Comparison of ENCODE assay signal across 16 cellular contexts in the genomic region with DNA sequence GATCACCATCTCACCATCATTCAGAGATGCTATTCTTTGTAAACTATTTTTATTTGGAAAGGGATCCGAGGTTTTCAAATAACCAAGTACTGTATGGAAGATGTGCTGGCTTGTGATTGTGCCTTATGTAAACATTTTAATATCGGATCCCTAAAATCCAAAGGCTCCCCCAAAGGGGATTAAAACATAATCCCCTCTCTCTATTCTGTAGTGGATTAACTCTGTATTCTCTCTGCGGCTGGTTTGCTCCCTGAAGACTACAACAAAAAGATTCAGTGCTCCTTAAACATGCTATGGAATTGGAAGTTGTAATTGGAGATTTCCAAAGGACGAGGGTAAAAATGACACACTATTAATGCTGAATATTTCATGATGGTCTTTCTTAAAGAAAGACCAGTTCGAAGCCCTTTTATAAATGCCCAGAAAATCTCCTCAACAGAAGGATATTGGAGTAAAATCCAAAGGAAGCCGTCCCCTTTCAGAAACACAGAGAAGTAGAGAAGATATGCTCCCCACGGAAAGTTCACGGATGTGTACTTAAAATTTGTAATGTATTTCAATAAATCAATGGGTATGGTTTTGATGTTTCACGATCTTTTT. TPM values are rescaled to one million over a fixed set of nuclear protein-coding genes. Genes with fewer than 3 reads are reported as not detected.
DNase-seq lines count a peak whose midpoint lies in the region; TF ChIP-seq lines count a peak whose summit lies in the region.
"Had no signal": no experiment of that assay in that cellular context is flagged by ENCODE, and none has a peak within 500 bp of the region (broad histone marks: within the 10 kb centered on the region; RNA-seq: fewer than 3 reads in every experiment).

No MANE protein-coding gene starts in this region.

- no peak for TF ChIP-seq CTCF in mesothelial cell of epicardium (IDR thresholded peaks at IDR 0.05; ENCODE audit: unreplicated experiment)
- TF ChIP-seq CTCF in PC-9 (conservative IDR thresholded peaks at IDR 0.05): no peak

- POLR2A ChIA-PET in PC-9 (lab: Charles Lee; ENCODE audit: unreplicated experiment): no interaction called here

- peak overlapping the region; percentile 79 for H3K27ac ChIP-seq in skeletal muscle tissue (ENCODE audit: low read depth, low read length)
- no peak overlapping the region for H3K27ac ChIP-seq in PC-9

- H3K9me3 Mint-ChIP-seq in mesothelial cell of epicardium: no peaks in the 10 kb centered on the region
- H3K9me3 Mint-ChIP-seq: dendritic cell treated with granulocyte-macrophage colony-stimulating factor and Interleukin-4, amounts not matched to agents 40 ng/mL and 50 ng/mL, for 4 days had no signal

- DNase-seq in HAP-1 (ENCODE audit: low spot score in 2 of 2): peak; percentile 38 to 78
- DNase-seq in adipocyte (ENCODE audit: low read depth): peak; percentile 53
- no peak for DNase-seq in mesothelial cell of epicardium (ENCODE audit: low spot score in 2 of 2, unreplicated experiment in 2 of 2)
- no peak for DNase-seq in NCI-H2196 (lab: John Stamatoyannopoulos, UW; ENCODE audit: unreplicated experiment)
- DNase-seq in PC-9: no peak
- no peak for DNase-seq in activated CD8-positive, alpha-beta memory T cell treated with anti-CD3 and anti-CD28 coated beads for 24 hours
- no peak for DNase-seq in DMS79 treated with DMSO at 0.1 percent for 48 hours (lab: John Stamatoyannopoulos, UW)
- DNase-seq: activated CD4-positive, alpha-beta T cell treated with anti-CD3 and anti-CD28 coated beads, Interleukin-2, amount 50 U/mL, for 1 hour; NCI-H2107; SHP77; stimulated activated CD4-positive, alpha-beta T cell treated with anti-CD3 and anti-CD28 coated beads, Interleukin-2, amount 100 ng/mL, for 24 hours; thyroid gland had no signal

- H3K27me3 ChIP-seq in HAP-1 (ENCODE audit: low read depth): no peaks in the 10 kb centered on the region
- H3K27me3 ChIP-seq in adipocyte (replicated peaks; ENCODE audit: control insufficient read depth, insufficient read depth, low read length): no peaks in the 10 kb centered on the region
- H3K27me3 ChIP-seq in skeletal muscle tissue (ENCODE audit: control insufficient read depth in 3 of 3, insufficient read depth in 3 of 3, low read length in 3 of 3): peaks cover 0 to 2% (median 0%) of the 10 kb centered on the region in 3 donors
- no peaks in the 10 kb centered on the region for H3K27me3 ChIP-seq in PC-9 (ENCODE audit: insufficient read depth, low read depth)
- H3K27me3 ChIP-seq: ascending aorta, thyroid gland had no signal

- H3K4me1 ChIP-seq in HAP-1 (peaks cover 13% of the 10 kb centered on the region), adipocyte (ENCODE audit: control insufficient read depth, insufficient read depth, low read length) (peaks cover 15% of the 10 kb centered on the region), skeletal muscle tissue (ENCODE audit: control insufficient read depth in 3 of 3, insufficient read depth in 3 of 3, low read length in 3 of 3) (peaks cover under 1 to 2% (median 1%) of the 10 kb centered on the region in 3 donors), PC-9 (replicated peaks; ENCODE audit: insufficient read depth) (no peaks in the 10 kb centered on the region)

- H3F3A ChIP-seq in PC-9 (ENCODE audit: insufficient read depth, low read depth): no peaks in the 10 kb centered on the region

- H3K9me3 ChIP-seq in HAP-1: 0 out of 2 replicates have a peak, but pooled peaks cover 2% of the 10 kb centered on the region
- H3K9me3 ChIP-seq in adipocyte (ENCODE audit: control insufficient read depth, low read length): no peaks in the 10 kb centered on the region
- H3K9me3 ChIP-seq in skeletal muscle tissue (ENCODE audit: control insufficient read depth in 3 of 3, low read length in 3 of 3): no peaks in the 10 kb centered on the region
- no peaks in the 10 kb centered on the region; the same call in 1 of the 2 replicates for H3K9me3 ChIP-seq in PC-9 (ENCODE audit: insufficient read depth, low read depth)
- H3K9me3 ChIP-seq: ascending aorta, thyroid gland had no signal

- CTCF ChIA-PET in PC-9 (lab: Charles Lee): no interaction called here

- H3K79me2 ChIP-seq in PC-9 (ENCODE audit: low read depth): no peaks in the 10 kb centered on the region

- H3K36me3 ChIP-seq in HAP-1 (replicated peaks) (no peaks in the 10 kb centered on the region), adipocyte (ENCODE audit: control insufficient read depth, insufficient read depth, low read length, severe bottlenecking) (no peaks in the 10 kb centered on the region), skeletal muscle tissue (ENCODE audit: control insufficient read depth in 3 of 3, insufficient read depth in 3 of 3, low read length in 3 of 3) (no peaks in the 10 kb centered on the region), PC-9 (ENCODE audit: low read depth) (no peaks in the 10 kb centered on the region)
- H3K36me3 ChIP-seq: ascending aorta, thyroid gland had no signal

- peaks cover 28% of the 10 kb centered on the region for H3K4me1 Mint-ChIP-seq in mesothelial cell of epicardium

- H3K9ac ChIP-seq in adipocyte (ENCODE audit: low read length) (peak overlapping the region; percentile 87), skeletal muscle tissue (ENCODE audit: low read depth in 1 of 3, low read length in 3 of 3) (peak overlapping the region in 1 of 3 donors; percentile 74)

- no peaks in the 10 kb centered on the region for H3K9me2 ChIP-seq in PC-9 (ENCODE audit: insufficient read depth)

- H2AFZ ChIP-seq in PC-9: no peak overlapping the region

- peaks cover 1% of the 10 kb centered on the region for H3K36me3 Mint-ChIP-seq in mesothelial cell of epicardium

- in situ Hi-C loops in HAP-1 (cut with MboI; ENCODE audit: low sequenced_read_pairs): no loop called here

- BruUV-seq in PC-9 (replicated peaks; lab: Mats Ljungman, UMichigan): no TSS peak

- intact Hi-C loops in PC-9 (cut with micrococcal nuclease; ENCODE audit: unreplicated experiment): loop anchor here (1.0 kb wide), 1 partner anchor 49 kb away; no protein-coding TSS in a partner anchor

- H3K4me3 Mint-ChIP-seq in mesothelial cell of epicardium: peak overlapping the region; percentile 68
- H3K4me3 Mint-ChIP-seq: memory B cell had no signal

- H3K27me3 Mint-ChIP-seq in mesothelial cell of epicardium (ENCODE audit: low read depth): peaks cover 64% of the 10 kb centered on the region

- no peak overlapping the region for H3K27ac Mint-ChIP-seq in mesothelial cell of epicardium
- H3K27ac Mint-ChIP-seq: dendritic cell treated with granulocyte-macrophage colony-stimulating factor and Interleukin-4, amounts not matched to agents 40 ng/mL and 50 ng/mL, for 4 days; memory B cell had no signal

- no peaks in the 10 kb centered on the region; the same call in 1 of the 2 replicates for H4K20me1 ChIP-seq in PC-9 (ENCODE audit: insufficient read depth)

- no peak overlapping the region for H3K4me2 ChIP-seq in PC-9

- H3K4me3 ChIP-seq in HAP-1 (no peak overlapping the region), adipocyte (ENCODE audit: low read length) (peak overlapping the region; percentile 92), skeletal muscle tissue (ENCODE audit: low read length in 3 of 3) (peak overlapping the region in 1 of 3 donors; percentile 74), PC-9 (no peak overlapping the region)

RNA-seq across cellular contexts. Expression of gene MAB21L1, which starts 6.6 kb away (rescaled TPM):
- total RNA-seq in mesothelial cell of epicardium (0.58 to 0.80 TPM (median 0.77 TPM) in 3 replicates), skeletal muscle tissue (8.4 TPM), PC-9 (2021) (not detected in 2 replicates)
- total RNA-seq: ascending aorta had no signal

Comparison
In these comparisons a context has a peak if more than half of its experiments do, and no peak if none do; other contexts are left out.
1. DNase-seq: peak in HAP-1 (2 of 2) and adipocyte (single experiment); none in mesothelial cell of epicardium (0 of 2), NCI-H2196 (single experiment), PC-9 (0 of 2), activated CD8-positive, alpha-beta memory T cell treated with anti-CD3 and anti-CD28 coated beads for 24 hours (single experiment) and DMS79 treated with DMSO at 0.1 percent for 48 hours (single experiment).